ENCODE assay signal across 8 cellular contexts in genomic region chr4:24912252-24913098, GRCh38. TPM values are rescaled to one million over a fixed set of nuclear protein-coding genes. Genes with fewer than 3 reads are reported as not detected.
DNase-seq lines count a peak whose midpoint lies in the region; ATAC-seq and TF ChIP-seq lines count a peak whose summit lies in the region.

CCDC149 (minus strand) TSS chr4:24913042; CDS start chr4:24912864, 178 bp downstream.

- H3K9me3 Mint-ChIP-seq in MCF 10A (ENCODE audit: unreplicated experiment) = peaks cover 8% of the 10 kb centered on the region

- peaks cover 10% of the 10 kb centered on the region for H3K36me3 Mint-ChIP-seq in MCF 10A (ENCODE audit: insufficient read depth, unreplicated experiment)

- no peaks in the 10 kb centered on the region for H3K27me3 Mint-ChIP-seq in MCF 10A (ENCODE audit: insufficient read depth, unreplicated experiment)

- H3K4me3 Mint-ChIP-seq in MCF 10A (ENCODE audit: unreplicated experiment) = peak within 1 kb of the TSS; percentile 73

- H3K4me1 Mint-ChIP-seq in MCF 10A (ENCODE audit: insufficient read depth, unreplicated experiment) = peaks cover 6% of the 10 kb centered on the region

- no CpG with 5 or more reads among the region's 88 CpGs for WGBS in iPS DF 6.9 (ENCODE audit: insufficient coverage, insufficient read length)
- WGBS in psoas muscle, 3 donors = 4 to 8% (median 4%) methylated on average over 48 to 86 of the region's 88 CpGs

- peak within 1 kb of the TSS; percentile 40 for H3K4me3 ChIP-seq in H7 (ENCODE audit: insufficient read depth, low read depth, low read length)
- H3K4me3 ChIP-seq in iPS DF 6.9 (ENCODE audit: low read length) = peak within 1 kb of the TSS; percentile 43; the same call in 1 of the 2 replicates
- H3K4me3 ChIP-seq in psoas muscle = peak within 1 kb of the TSS; percentile 83

- CTCF ChIA-PET in MCF 10A (lab: Yijun Ruan, JAX) = interaction anchor here (0.6 kb wide), 1 partner anchor 440 kb away, joined by 4 read pairs; no protein-coding TSS in a partner anchor

- no TSS peak for BruUV-seq in MCF 10A (replicated peaks; lab: Mats Ljungman, UMichigan)

- H3K4me1 ChIP-seq in iPS DF 6.9 (ENCODE audit: control insufficient read depth, insufficient read depth, low read length) (peaks cover 4% of the 10 kb centered on the region), psoas muscle (no peaks in the 10 kb centered on the region)

- DNase-seq in AG09319 (ENCODE audit: extremely low read depth, low read depth) (peak; percentile 18), H7 (peak; percentile 92), NCI-H526 treated with DMSO at 0.1 percent for 48 hours (lab: John Stamatoyannopoulos, UW) (peak; percentile 55), MCF 10A (ENCODE audit: unreplicated experiment) (peak; percentile 84), iPS DF 6.9 (ENCODE audit: low read depth, low spot score) (no peak), psoas muscle (peak; percentile 68 to 79)

- H3K27me3 ChIP-seq in H7 (ENCODE audit: control insufficient read depth, insufficient read depth, low read length) (peaks cover 25% of the 10 kb centered on the region), iPS DF 6.9 (ENCODE audit: control insufficient read depth, insufficient read depth, low read length) (no peaks in the 10 kb centered on the region), psoas muscle (ENCODE audit: insufficient read depth in 3 of 3, low read length in 2 of 3) (no peaks in the 10 kb centered on the region)

- POLR2A ChIA-PET in MCF 10A (lab: Yijun Ruan, JAX) = interaction anchor here (1.0 kb wide), 1 partner anchor 30 kb away, joined by 3 read pairs; no protein-coding TSS in a partner anchor

- no peak for TF ChIP-seq CTCF in AG09319 (IDR thresholded peaks at IDR 0.05; ENCODE audit: low read depth, low read length)
- TF ChIP-seq CTCF in MCF 10A (IDR thresholded peaks at IDR 0.05; ENCODE audit: unreplicated experiment) = no peak
- TF ChIP-seq CTCF in psoas muscle (IDR thresholded peaks at IDR 0.05) = peak; percentile 13

- H3K9me3 ChIP-seq in iPS DF 6.9 (ENCODE audit: control insufficient read depth, insufficient read depth, low read length) = peaks cover 1% of the 10 kb centered on the region; the same call in 1 of the 2 replicates
- no peaks in the 10 kb centered on the region for H3K9me3 ChIP-seq in psoas muscle

- intact Hi-C loops in MCF 10A (cut with micrococcal nuclease) = no loop called here
- intact Hi-C loops in psoas muscle (cut with DNase I) = loop anchor here in 1 of 2 donors (5.0 to 10.0 kb wide), 3 partner anchors 60 to 328 kb away; partner anchors contain the start of gene DHX15

- H3K27ac ChIP-seq in iPS DF 6.9 (ENCODE audit: low read length) (no peak within 1 kb of the TSS), psoas muscle (peak within 1 kb of the TSS; percentile 88)

- ATAC-seq in psoas muscle (peak; percentile 82 to 88 (median 86)), HG03378 (IDR thresholded peaks at IDR 0.05; ENCODE audit: unreplicated experiment) (no peak), HG02610 (IDR thresholded peaks at IDR 0.05; ENCODE audit: unreplicated experiment) (no peak)

- H3K27ac Mint-ChIP-seq in MCF 10A (ENCODE audit: low read depth, unreplicated experiment) = peak within 1 kb of the TSS; percentile 70

- H3K36me3 ChIP-seq in H7 (replicated peaks; ENCODE audit: control insufficient read depth, insufficient read depth, low read length) (peaks cover 3% of the 10 kb centered on the region), iPS DF 6.9 (ENCODE audit: control insufficient read depth, insufficient read depth, low read length) (no peaks in the 10 kb centered on the region), psoas muscle (ENCODE audit: insufficient read depth in 1 of 2, low read depth in 1 of 2) (peaks cover 3 to 20% of the 10 kb centered on the region in 2 donors)

RNA-seq across cellular contexts. Expression of gene CCDC149, which starts in this region (rescaled TPM):
- total RNA-seq in H7 (2014; rRNA removed; shearing (Covaris generic)) = 1.4 and 1.7 TPM in 2 replicates
- total RNA-seq in MCF 10A (2022) (12.7 and 15.4 TPM in 2 replicates), psoas muscle (10 to 100 TPM in 2 of 4 donors, 1 to 10 TPM in 2; 7.8 to 10.8 (median 9.3) TPM)
- polyA plus RNA-seq in psoas muscle = 1 to 10 TPM; 2.1 to 7.5 (median 5.3) TPM

Comparison
In these comparisons a context has a peak if more than half of its experiments do, and no peak if none do; other contexts are left out.
1. ATAC-seq: peak in psoas muscle (4 of 4); none in HG03378 (single experiment) and HG02610 (single experiment).
2. Peak in every context shown above with its lines, with median percentiles within 50 percentile points of each other: H3K4me3 ChIP-seq.